In the genomic region with DNA sequence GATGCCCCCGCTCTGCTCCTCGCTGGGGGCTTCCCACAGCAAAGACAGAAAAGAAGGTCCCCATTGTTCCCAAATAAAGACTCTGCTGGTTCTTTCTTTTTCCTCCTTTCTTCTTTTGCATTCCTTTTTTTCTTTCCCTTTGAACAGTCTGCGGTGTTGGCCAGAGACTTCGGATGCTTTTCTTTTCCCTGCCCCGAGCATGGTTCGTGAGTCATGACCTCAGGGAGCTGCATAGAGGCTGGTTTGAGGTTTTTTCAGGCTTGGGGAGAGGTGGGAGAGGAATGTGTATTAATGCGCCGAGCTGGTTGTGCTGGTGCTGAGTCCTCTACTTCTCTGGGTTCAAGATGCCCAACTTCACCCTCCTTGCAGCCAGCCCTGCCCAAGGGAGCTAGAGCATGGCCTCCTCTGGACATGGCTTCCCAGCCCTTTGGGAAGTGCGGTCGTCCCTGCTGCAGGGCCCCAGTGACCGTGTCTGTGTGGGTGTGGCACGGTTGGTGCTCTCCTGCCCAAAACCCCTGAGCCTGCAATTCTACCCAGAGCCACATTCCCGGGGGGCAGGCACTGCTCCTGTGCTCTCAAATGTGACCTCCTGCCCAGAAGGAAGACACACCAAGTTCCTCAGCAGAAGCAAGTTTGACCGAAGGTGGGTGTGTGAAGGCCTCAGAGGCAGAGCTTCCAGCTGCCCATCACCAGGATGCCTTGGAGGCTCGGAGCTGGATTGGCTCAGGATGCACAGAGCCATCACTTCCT, we compare ENCODE assay signal across 9 cellular contexts. TPM values are rescaled to one million over a fixed set of nuclear protein-coding genes. Genes with fewer than 3 reads are reported as not detected.
DNase-seq lines count a peak whose midpoint lies in the region; ATAC-seq and TF ChIP-seq lines count a peak whose summit lies in the region.
"Had no signal": no experiment of that assay in that cellular context is flagged by ENCODE, and none has a peak within 500 bp of the region (broad histone marks: within the 10 kb centered on the region; RNA-seq: fewer than 3 reads in every experiment).

No MANE protein-coding gene starts in this region.

- H3K27ac Mint-ChIP-seq in T-helper 17 cell, result peak overlapping the region; percentile 98
- H3K27ac Mint-ChIP-seq: activated T-cell treated with anti-CD3 and anti-CD28 coated beads, Interleukin-2, amount 50 U/mL, for 72 hours had no signal

- no peaks in the 10 kb centered on the region for H4K20me1 ChIP-seq in fibroblast of lung (ENCODE audit: control insufficient read depth, extremely low read depth, insufficient read depth, low read length)

- no peak overlapping the region for H3K9ac ChIP-seq in fibroblast of lung (ENCODE audit: insufficient read depth, low read length)

- no peaks in the 10 kb centered on the region for H3K36me3 Mint-ChIP-seq in T-helper 17 cell (ENCODE audit: low read depth)

- TF ChIP-seq CTCF in fibroblast of lung (conservative IDR thresholded peaks at IDR 0.05 in 1 of 2, IDR thresholded peaks at IDR 0.05 in 1 of 2; ENCODE audit: low read depth in 1 of 2, low read length in 2 of 2) (no peak), spleen (IDR thresholded peaks at IDR 0.05 in 8 of 11, conservative IDR thresholded peaks at IDR 0.05 in 3 of 11) (no peak), GM20000 (IDR thresholded peaks at IDR 0.05; ENCODE audit: extremely low read depth, missing control alignments) (no peak)

- no peaks in the 10 kb centered on the region for H3K4me1 ChIP-seq in fibroblast of lung (ENCODE audit: control insufficient read depth, extremely low read depth, insufficient read depth, low read length)
- H3K4me1 ChIP-seq in spleen, result peaks cover 0 to 15% (median 4%) of the 10 kb centered on the region in 6 donors

- H3K4me3 ChIP-seq in fibroblast of lung (replicated peaks in 1 of 4; ENCODE audit: control extremely low read depth in 1 of 4, insufficient read depth in 1 of 4, low read depth in 3 of 4, low read length in 4 of 4), result no peak overlapping the region
- no peak overlapping the region for H3K4me3 ChIP-seq in spleen

- H3K27me3 ChIP-seq in fibroblast of lung (ENCODE audit: control insufficient read depth, insufficient read depth, low read length) (no peaks in the 10 kb centered on the region), spleen (replicated peaks in 1 of 7) (peaks cover 0 to 32% (median 0%) of the 10 kb centered on the region in 7 donors)

- ATAC-seq in T-helper 17 cell (no peak), GM21576 (IDR thresholded peaks at IDR 0.05; ENCODE audit: unreplicated experiment) (no peak)
- ATAC-seq: activated T-cell treated with anti-CD3 and anti-CD28 coated beads, Interleukin-2, amount 50 U/mL, for 72 hours had no signal

- intact Hi-C loops in spleen (cut with DNase I; ENCODE audit: low total_unique reads), result no loop called here

- H3K36me3 ChIP-seq in fibroblast of lung (ENCODE audit: control insufficient read depth, insufficient read depth, low read length) (no peaks in the 10 kb centered on the region), spleen (no peaks in the 10 kb centered on the region)

- WGBS in spleen, 5 donors, result 71 to 81% (median 80%) methylated on average over 15 of the region's 15 CpGs

- no peak overlapping the region for H3K4me3 Mint-ChIP-seq in T-helper 17 cell
- H3K4me3 Mint-ChIP-seq: activated T-cell treated with anti-CD3 and anti-CD28 coated beads, Interleukin-2, amount 50 U/mL, for 72 hours had no signal

- H3K27me3 Mint-ChIP-seq in T-helper 17 cell, result peaks cover 7% of the 10 kb centered on the region

- H3K79me2 ChIP-seq in fibroblast of lung (ENCODE audit: control insufficient read depth, insufficient read depth, low read length), result no peaks in the 10 kb centered on the region

- H2AFZ ChIP-seq in fibroblast of lung (ENCODE audit: low read length), result no peak overlapping the region

- H3K4me2 ChIP-seq in fibroblast of lung (ENCODE audit: extremely low read depth, insufficient read depth, low read length), result no peak overlapping the region

- no peak for TF ChIP-seq POLR2A in spleen (IDR thresholded peaks at IDR 0.05)

- H3K27ac ChIP-seq in fibroblast of lung (ENCODE audit: insufficient read depth, low read length) (no peak overlapping the region), spleen (no peak overlapping the region)

- peak; percentile 67 for DNase-seq in H4 (ENCODE audit: low spot score)
- DNase-seq in T-helper 17 cell, result no peak
- peak; percentile 21 to 95 for DNase-seq in fibroblast of lung (ENCODE audit: low read depth in 2 of 2)
- DNase-seq in spleen, result peak; percentile 61
- DNase-seq in GM20000 (ENCODE audit: low spot score), result no peak
- DNase-seq in SHP77 treated with DMSO at 0.1 percent for 48 hours (lab: John Stamatoyannopoulos, UW), result no peak
- DNase-seq: activated T-cell treated with anti-CD3 and anti-CD28 coated beads, Interleukin-2, amount 50 U/mL, for 72 hours; cortex of kidney had no signal

- no peaks in the 10 kb centered on the region for H3K9me3 ChIP-seq in T-helper 17 cell (ENCODE audit: control insufficient read depth, low read length, poor library complexity, severe bottlenecking)
- H3K9me3 ChIP-seq in fibroblast of lung (ENCODE audit: control insufficient read depth, insufficient read depth, low read depth, low read length), result no peaks in the 10 kb centered on the region
- H3K9me3 ChIP-seq in spleen, result no peaks in the 10 kb centered on the region

- H3K4me1 Mint-ChIP-seq in T-helper 17 cell, result peaks cover 16% of the 10 kb centered on the region

RNA-seq across cellular contexts. Expression of gene ARHGEF4, which starts 9.0 kb away (rescaled TPM):
- 1.2 and 1.4 TPM in 2 replicates for total RNA-seq in H4 (2014; rRNA removed; shearing (Covaris generic))
- total RNA-seq in T-helper 17 cell (1 to 10 TPM in 1 of 2 donors, under 1 TPM in 1; 0.77 to 1.5 TPM), fibroblast of lung (0.83 and 1.5 TPM in 2 replicates), spleen (under 1 TPM in 5 of 7 donors, not detected in 2; 0.30 to 0.88 (median 0.43) TPM)
- polyA plus RNA-seq in fibroblast of lung (0.05 and 0.66 TPM in 2 replicates), spleen (under 1 TPM; 0.19 to 0.52 (median 0.50) TPM)
- 0.30 and 0.60 TPM in 2 replicates for polyA plus RNA-seq in fibroblast of lung (2012)
- polyA minus RNA-seq in fibroblast of lung (ENCODE audit: low replicate concordance), result not detected in 2 replicates

Comparison
In these comparisons a context has a peak if more than half of its experiments do, and no peak if none do; other contexts are left out.
1. DNase-seq: peak in H4 (single experiment), fibroblast of lung (2 of 2) and spleen (single experiment); none in T-helper 17 cell (0 of 3), GM20000 (single experiment) and SHP77 treated with DMSO at 0.1 percent for 48 hours (single experiment).